8 cellular contexts compared by ENCODE assay signal in genomic region chr10:35451103-35452016, GRCh38.
DNase-seq lines count a peak whose midpoint lies in the region; ATAC-seq and TF ChIP-seq lines count a peak whose summit lies in the region.

No MANE protein-coding gene starts in this region.

- DNase-seq in GM12864 (ENCODE audit: low read depth) (peak; percentile 63), Kasumi-1 (lab: John Stamatoyannopoulos, UW) (peak; percentile 55 to 78), esophagus squamous epithelium (lab: John Stamatoyannopoulos, UW) (no peak), NCI-H510A (lab: John Stamatoyannopoulos, UW) (no peak), NCI-H345 treated with DMSO at 0.1 percent for 48 hours (lab: John Stamatoyannopoulos, UW; ENCODE audit: unreplicated experiment) (no peak)
- no peak for DNase-seq in effector CD8-positive, alpha-beta T cell (lab: John Stamatoyannopoulos, UW)

- no peaks in the 10 kb centered on the region for H3K9me3 ChIP-seq in esophagus squamous epithelium
- H3K9me3 ChIP-seq in stomach smooth muscle (ENCODE audit: control insufficient read depth in 2 of 2, low read length in 2 of 2) = no peaks in the 10 kb centered on the region

- H3K27me3 ChIP-seq in esophagus squamous epithelium (no peaks in the 10 kb centered on the region), stomach smooth muscle (ENCODE audit: control insufficient read depth in 1 of 2, insufficient read depth in 2 of 2, low read length in 2 of 2) (no peaks in the 10 kb centered on the region)

- H3K4me3 ChIP-seq in GM12864 (ENCODE audit: low read depth, low read length) (no peak overlapping the region), esophagus squamous epithelium (no peak overlapping the region), stomach smooth muscle (ENCODE audit: low read length in 2 of 2) (no peak overlapping the region)

- intact Hi-C loops in esophagus squamous epithelium (cut with DNase I) = no loop called here

- no peak for TF ChIP-seq CTCF in GM12864 (IDR thresholded peaks at IDR 0.05; ENCODE audit: low read depth, low read length, missing control alignments)
- TF ChIP-seq CTCF in esophagus squamous epithelium (IDR thresholded peaks at IDR 0.05) = no peak

- H3K36me3 ChIP-seq in esophagus squamous epithelium (no peaks in the 10 kb centered on the region), stomach smooth muscle (ENCODE audit: control insufficient read depth in 2 of 2, insufficient read depth in 2 of 2, low read length in 2 of 2) (no peaks in the 10 kb centered on the region)

- 66 to 76% methylated on average over 4 to 6 of the region's 8 CpGs for WGBS in esophagus squamous epithelium, 2 donors

- no peak overlapping the region for H3K9ac ChIP-seq in stomach smooth muscle (ENCODE audit: low read length in 2 of 2)

- peaks cover 45 to 92% (median 69%) of the 10 kb centered on the region in 3 donors for H3K4me1 ChIP-seq in esophagus squamous epithelium
- peaks cover 50% of the 10 kb centered on the region for H3K4me1 ChIP-seq in stomach smooth muscle (ENCODE audit: control insufficient read depth, insufficient read depth, low read length)

- no peak for TF ChIP-seq POLR2A in esophagus squamous epithelium (IDR thresholded peaks at IDR 0.05)

- ATAC-seq in GM21619 (IDR thresholded peaks at IDR 0.05; ENCODE audit: unreplicated experiment) = peak; percentile 97

- H3K27ac ChIP-seq in esophagus squamous epithelium (peak overlapping the region; percentile 14 to 84 (median 54)), stomach smooth muscle (ENCODE audit: low read length) (peak overlapping the region; percentile 37)

Comparison
In these comparisons a context has a peak if more than half of its experiments do, and no peak if none do; other contexts are left out.
1. DNase-seq: peak in GM12864 (single experiment) and Kasumi-1 (2 of 2); none in esophagus squamous epithelium (single experiment), NCI-H510A (single experiment), NCI-H345 treated with DMSO at 0.1 percent for 48 hours (single experiment) and effector CD8-positive, alpha-beta T cell (single experiment).